In genomic region chr5:96893342-96893741, GRCh38 we compare ENCODE assay signal across 10 cellular contexts. TPM values are rescaled to one million over a fixed set of nuclear protein-coding genes. Genes with fewer than 3 reads are reported as not detected.
DNase-seq lines count a peak whose midpoint lies in the region; TF ChIP-seq lines count a peak whose summit lies in the region.
"Had no signal": no experiment of that assay in that cellular context is flagged by ENCODE, and none has a peak within 500 bp of the region (broad histone marks: within the 10 kb centered on the region; RNA-seq: fewer than 3 reads in every experiment).

No MANE protein-coding gene starts in this region.

- H3K27ac Mint-ChIP-seq in HFFc6: peak overlapping the region; percentile 31

- no peak overlapping the region for H3K4me3 Mint-ChIP-seq in HFFc6

- no peaks in the 10 kb centered on the region for H3K9me3 ChIP-seq in adipocyte (ENCODE audit: control insufficient read depth, low read length)
- H3K9me3 ChIP-seq in MG63: no peaks in the 10 kb centered on the region
- no peaks in the 10 kb centered on the region for H3K9me3 ChIP-seq in sigmoid colon

- no peaks in the 10 kb centered on the region; the same call in 1 of the 2 replicates for H3K36me3 Mint-ChIP-seq in HFFc6 (ENCODE audit: low read depth)

- WGBS in sigmoid colon, 2 donors: 83 to 89% methylated on average over 4 of the region's 4 CpGs

- no peak overlapping the region for H3K9ac ChIP-seq in adipocyte (ENCODE audit: low read length)

- peak; percentile 44 for DNase-seq in AG09309 (ENCODE audit: low read depth)
- peak; percentile 51 for DNase-seq in HFFc6
- DNase-seq in adipocyte (ENCODE audit: low read depth): peak; percentile 81
- peak; percentile 81 for DNase-seq in kidney glomerular epithelial cell (lab: John Stamatoyannopoulos, UW)
- no peak for DNase-seq in AG08396 (ENCODE audit: low spot score)
- no peak for DNase-seq in NCI-H524 treated with DMSO at 0.1 percent for 48 hours (lab: John Stamatoyannopoulos, UW)
- DNase-seq in MG63: no peak
- DNase-seq in sigmoid colon: no peak
- DNase-seq: GDM1 had no signal

- H3K4me1 ChIP-seq in adipocyte (ENCODE audit: control insufficient read depth, insufficient read depth, low read length) (no peaks in the 10 kb centered on the region), sigmoid colon (no peaks in the 10 kb centered on the region)

- intact Hi-C loops in sigmoid colon (cut with DNase I): no loop called here

- no peaks in the 10 kb centered on the region for H3K9me3 Mint-ChIP-seq in HFFc6

- no peak for TF ChIP-seq EP300 in sigmoid colon (IDR thresholded peaks at IDR 0.05)

- peaks cover 22% of the 10 kb centered on the region for H3K36me3 ChIP-seq in adipocyte (ENCODE audit: control insufficient read depth, insufficient read depth, low read length, severe bottlenecking)
- 0 out of 2 replicates have a peak, but pooled peaks cover 2% of the 10 kb centered on the region for H3K36me3 ChIP-seq in MG63
- H3K36me3 ChIP-seq in sigmoid colon: peaks cover 0 to 62% (median 0%) of the 10 kb centered on the region in 4 donors

- no peak overlapping the region for H3K27ac ChIP-seq in sigmoid colon

- peaks cover 15% of the 10 kb centered on the region for H3K4me1 Mint-ChIP-seq in HFFc6 (ENCODE audit: low read depth)

- no peak for TF ChIP-seq POLR2A in sigmoid colon (IDR thresholded peaks at IDR 0.05)

- H3K27me3 Mint-ChIP-seq in HFFc6 (ENCODE audit: insufficient read depth): no peaks in the 10 kb centered on the region

- TF ChIP-seq CTCF in AG09309 (IDR thresholded peaks at IDR 0.05; ENCODE audit: control insufficient read depth, insufficient read depth, low read depth, low read length, missing control alignments) (no peak), HFFc6 (IDR thresholded peaks at IDR 0.05) (no peak), sigmoid colon (IDR thresholded peaks at IDR 0.05) (no peak)

- H3K4me3 ChIP-seq in AG09309 (ENCODE audit: control insufficient read depth, low read depth, low read length) (no peak overlapping the region), adipocyte (ENCODE audit: low read length) (no peak overlapping the region), MG63 (no peak overlapping the region), sigmoid colon (no peak overlapping the region)

- H3K27me3 ChIP-seq in adipocyte (replicated peaks; ENCODE audit: control insufficient read depth, insufficient read depth, low read length) (no peaks in the 10 kb centered on the region), MG63 (no peaks in the 10 kb centered on the region), sigmoid colon (no peaks in the 10 kb centered on the region)

RNA-seq across cellular contexts. Expression of gene ERAP2, which starts 17.0 kb away (rescaled TPM):
- 1 to 10 TPM in 5 of 6 experiments, under 1 TPM in 1; 0.97 to 2.6 (median 1.5) TPM for total RNA-seq in HFFc6 (2021; fragmentation: NEBNext Ultra II Directional; extraction: Animal tissue kit (Norgen Biotek cat#: 25700))
- total RNA-seq in MG63 (2014; rRNA removed; shearing (Covaris generic); ENCODE audit: low replicate concordance): 0.43 and 1.9 TPM in 2 replicates
- total RNA-seq in sigmoid colon: 10 to 100 TPM in 1 of 4 donors, 1 to 10 TPM in 3; 7.7 to 10.7 (median 8.2) TPM
- 10 to 100 TPM in 1 of 3 donors, under 1 TPM in 2; 0.60 to 44.9 (median 0.92) TPM for polyA plus RNA-seq in sigmoid colon
- polyA plus RNA-seq: neural cell had no signal

RNA-seq across cellular contexts. Expression of gene LNPEP, which starts 42.5 kb away (rescaled TPM):
- total RNA-seq in HFFc6 (2021; fragmentation: NEBNext Ultra II Directional; extraction: Animal tissue kit (Norgen Biotek cat#: 25700)): 10 to 100 TPM; 20.2 to 23.9 (median 22.6) TPM
- total RNA-seq in MG63 (2014; rRNA removed; shearing (Covaris generic); ENCODE audit: low replicate concordance): 21.4 and 24.2 TPM in 2 replicates
- 10 to 100 TPM; 45.2 to 68.1 (median 59.0) TPM for total RNA-seq in sigmoid colon
- polyA plus RNA-seq in sigmoid colon: 10 to 100 TPM in 1 of 3 donors, 1 to 10 TPM in 2; 1.4 to 12.7 (median 1.8) TPM

Comparison
In these comparisons a context has a peak if more than half of its experiments do, and no peak if none do; other contexts are left out.
1. DNase-seq: peak in AG09309 (single experiment), HFFc6 (single experiment), adipocyte (single experiment) and kidney glomerular epithelial cell (single experiment); none in AG08396 (single experiment), NCI-H524 treated with DMSO at 0.1 percent for 48 hours (single experiment), MG63 (single experiment) and sigmoid colon (single experiment).